ENCODE assay signal across 16 cellular contexts in genomic region chr2:160453111-160453820, GRCh38.
"Had no signal": no experiment of that assay in that cellular context is flagged by ENCODE, and none has a peak within 500 bp of the region (broad histone marks: within the 10 kb centered on the region; RNA-seq: fewer than 3 reads in every experiment).

No MANE protein-coding gene starts in this region.

- ATAC-seq: gastrocnemius medialis, heart right ventricle, natural killer cell had no signal

- H3K9me3 ChIP-seq: gastrocnemius medialis, heart right ventricle, ovary, right atrium auricular region had no signal

- H3K9me3 Mint-ChIP-seq: natural killer cell, type B pancreatic cell had no signal

- H3K27me3 Mint-ChIP-seq: type B pancreatic cell had no signal

- H3K36me3 Mint-ChIP-seq: natural killer cell had no signal

- H3K27ac Mint-ChIP-seq: mesothelial cell of epicardium, natural killer cell, type B pancreatic cell had no signal

- H3K4me3 ChIP-seq: coronary artery, gastrocnemius medialis, heart right ventricle, ovary, right atrium auricular region, smooth muscle cell had no signal

- DNase-seq: effector memory CD4-positive, alpha-beta T cell; erythroblast; gastrocnemius medialis; heart right ventricle; hypothalamus; kidney glomerular epithelial cell; natural killer cell; ovary; stimulated activated CD4-positive, alpha-beta T cell treated with anti-CD3 and anti-CD28 coated beads, Interleukin-2, amount 100 ng/mL, for 48 hours; stimulated activated naive CD4-positive, alpha-beta T cell treated with Interleukin-2 at 50 U/mL for 16 hours had no signal

- H3K4me2 ChIP-seq: smooth muscle cell had no signal

- H3K27ac ChIP-seq: coronary artery, ovary had no signal

- H3K4me3 Mint-ChIP-seq: mesothelial cell of epicardium, natural killer cell, neural crest cell, type B pancreatic cell had no signal

- H3K36me3 ChIP-seq: gastrocnemius medialis, heart right ventricle, ovary, right atrium auricular region had no signal

- H3K4me1 Mint-ChIP-seq: neural crest cell had no signal

- H3K27me3 ChIP-seq: gastrocnemius medialis, heart right ventricle, ovary, right atrium auricular region had no signal
